ENCODE assay signal across 1 cellular context in genomic region chr19:45616709-45617027, GRCh38.
TF ChIP-seq lines count a peak whose summit lies in the region.

No MANE protein-coding gene starts in this region.

TF ChIP-seq in endothelial cell of umbilical vein, 7 proteins besides CTCF, POLR2A, EP300 and RAD21 (continued from another document):
- no peak for TF ChIP-seq JUN (IDR thresholded peaks at IDR 0.05; ENCODE audit: borderline replicate concordance, insufficient read depth, insufficient read length, low read depth)
